Comparison of ENCODE assay signal across 8 cellular contexts in genomic region chr19:18204394-18205179, GRCh38. TPM values are rescaled to one million over a fixed set of nuclear protein-coding genes. Genes with fewer than 3 reads are reported as not detected.
DNase-seq lines count a peak whose midpoint lies in the region; ATAC-seq and TF ChIP-seq lines count a peak whose summit lies in the region.

No MANE protein-coding gene starts in this region.

- peak in 1 of 2 donors; percentile 10 for TF ChIP-seq POLR2A in adrenal gland (IDR thresholded peaks at IDR 0.05)

- TSS peak; percentile 96 for BruUV-seq in OCI-LY7 (replicated peaks; lab: Mats Ljungman, UMichigan)

- peak overlapping the region; percentile 94 for H3K4me2 ChIP-seq in OCI-LY7 (ENCODE audit: low read length)

- H3K9ac ChIP-seq in iPS-18a (ENCODE audit: low read length), result peak overlapping the region; percentile 76

- intact Hi-C loops in OCI-LY7 (cut with micrococcal nuclease; ENCODE audit: unreplicated experiment), result loop anchor here (2.0 kb wide), 2 partner anchors 74 to 118 kb away; partner anchors contain the start of gene LSM4
- intact Hi-C loops in adrenal gland (cut with DNase I), result no loop called here

- DNase-seq in activated effector memory CD4-positive, alpha-beta T cell treated with anti-CD3 and anti-CD28 coated beads, Interleukin-2, amount 50 U/mL, for 16 hours, result peak; percentile 77
- DNase-seq in activated effector memory CD4-positive, alpha-beta T cell treated with Interleukin-2 at 50 U/mL for 16 hours, result no peak
- no peak for DNase-seq in OCI-LY7 (ENCODE audit: low spot score)
- peak in 5 of 7 donors; percentile 63 to 80 (median 75) for DNase-seq in adrenal gland
- DNase-seq in HuH-7 (ENCODE audit: low spot score), result no peak

- H3K4me1 ChIP-seq in OCI-LY7 (ENCODE audit: insufficient read depth, low read length, poor library complexity, severe bottlenecking) (peaks cover 29% of the 10 kb centered on the region), adrenal gland (replicated peaks in 1 of 2) (peaks cover 19 to 23% of the 10 kb centered on the region in 2 donors), iPS-18a (ENCODE audit: control insufficient read depth, low read depth, low read length) (peaks cover 3% of the 10 kb centered on the region)

- H3K27ac ChIP-seq in OCI-LY7 (ENCODE audit: low read depth, low read length, poor library complexity, severe bottlenecking), result peak overlapping the region; percentile 84
- peak overlapping the region; percentile 67 to 96 (median 92) for H3K27ac ChIP-seq in adrenal gland
- peak overlapping the region; percentile 86 for H3K27ac ChIP-seq in iPS-18a (ENCODE audit: low read length)
- H3K27ac ChIP-seq in skin epidermis, result peak overlapping the region in 20 of 21 experiments; percentile 71 to 95 (median 88)

- no peaks in the 10 kb centered on the region; the same call in 1 of the 2 replicates for H4K20me1 ChIP-seq in OCI-LY7 (ENCODE audit: insufficient read depth, low read length)

- POLR2A ChIA-PET in OCI-LY7 (lab: Charles Lee), result interaction anchor here (0.6 to 2.7 kb wide), 9 partner anchors 10 to 419 kb away, joined by 3 to 8 read pairs (median 4); partner anchors contain the start of genes JUND and MPV17L2

- no peaks in the 10 kb centered on the region for H3K9me2 ChIP-seq in OCI-LY7 (ENCODE audit: insufficient read depth, low read length)

- H2AFZ ChIP-seq in OCI-LY7 (ENCODE audit: low read length), result peak overlapping the region; percentile 41; the same call in 1 of the 2 replicates

- H3K9me3 ChIP-seq in OCI-LY7 (ENCODE audit: low read length) (no peaks in the 10 kb centered on the region), adrenal gland (replicated peaks in 1 of 3) (no peaks in the 10 kb centered on the region), iPS-18a (ENCODE audit: control insufficient read depth, low read depth, low read length) (no peaks in the 10 kb centered on the region)

- TF ChIP-seq CTCF in OCI-LY7 (conservative IDR thresholded peaks at IDR 0.05; ENCODE audit: low read length) (no peak), adrenal gland (IDR thresholded peaks at IDR 0.05) (peak in 1 of 6 experiments; percentile 8)

- peak overlapping the region; percentile 87 for H3K4me3 ChIP-seq in OCI-LY7 (ENCODE audit: low read depth, low read length, poor library complexity, severe bottlenecking)
- H3K4me3 ChIP-seq in adrenal gland, result peak overlapping the region in 3 of 4 donors; percentile 15 to 72 (median 37)
- H3K4me3 ChIP-seq in iPS-18a (ENCODE audit: low read length), result peak overlapping the region; percentile 77
- H3K4me3 ChIP-seq in skin epidermis, result peak overlapping the region; percentile 31 to 91 (median 54)

- peaks cover 32% of the 10 kb centered on the region for H3K79me2 ChIP-seq in OCI-LY7 (ENCODE audit: insufficient read depth, low read depth, low read length)

- ATAC-seq in HG02938 (IDR thresholded peaks at IDR 0.05; ENCODE audit: unreplicated experiment), result peak; percentile 6

- H3K27me3 ChIP-seq in adrenal gland (no peaks in the 10 kb centered on the region), iPS-18a (ENCODE audit: control insufficient read depth, insufficient read depth, low read length) (peaks cover 4% of the 10 kb centered on the region)

- CTCF ChIA-PET in OCI-LY7 (lab: Charles Lee; ENCODE audit: unreplicated experiment), result interaction anchor here (0.6 to 1.4 kb wide), 3 partner anchors 40 to 124 kb away, joined by 3 to 4 read pairs (median 3); partner anchors contain the start of gene JUND

- peaks cover 28% of the 10 kb centered on the region for H3K36me3 ChIP-seq in OCI-LY7 (ENCODE audit: insufficient read depth, low read length)
- peaks cover 0 to under 1% of the 10 kb centered on the region in 2 donors for H3K36me3 ChIP-seq in adrenal gland (replicated peaks in 1 of 2)
- H3K36me3 ChIP-seq in iPS-18a (ENCODE audit: control insufficient read depth, low read depth, low read length), result no peaks in the 10 kb centered on the region

- WGBS in adrenal gland, 4 donors, result 0 to 1% (median 0%) methylated on average over 20 to 22 of the region's 22 CpGs

RNA-seq across cellular contexts. Expression of gene RAB3A, which starts 0.7 kb away (rescaled TPM):
- total RNA-seq in OCI-LY7 (2014; rRNA removed; shearing (Covaris generic)), result 2.9 and 4.9 TPM in 2 replicates
- total RNA-seq in OCI-LY7 (2022) (6.9 and 8.6 TPM in 2 replicates), adrenal gland (10 to 100 TPM in 3 of 8 donors, 1 to 10 TPM in 5; 2.3 to 32.3 (median 6.9) TPM)
- 10 to 100 TPM in 1 of 3 donors, 1 to 10 TPM in 2; 4.0 to 16.6 (median 5.8) TPM for polyA plus RNA-seq in adrenal gland

RNA-seq across cellular contexts. Expression of gene MPV17L2, which starts 11.6 kb away (rescaled TPM):
- total RNA-seq in OCI-LY7 (2014; rRNA removed; shearing (Covaris generic)), result 21.9 and 23.7 TPM in 2 replicates
- 18.1 and 22.6 TPM in 2 replicates for total RNA-seq in OCI-LY7 (2022)
- total RNA-seq in adrenal gland, result 10 to 100 TPM; 10.3 to 47.4 (median 24.0) TPM
- 10 to 100 TPM; 21.1 to 41.4 (median 40.8) TPM for polyA plus RNA-seq in adrenal gland

RNA-seq across cellular contexts. Expression of gene PDE4C, which starts 21.7 kb away (rescaled TPM):
- total RNA-seq in OCI-LY7 (2014; rRNA removed; shearing (Covaris generic)), result not detected in 2 replicates
- total RNA-seq in OCI-LY7 (2022), result 0.77 and 1.4 TPM in 2 replicates
- 1 to 10 TPM in 2 of 8 donors, under 1 TPM in 6; 0.11 to 1.7 (median 0.42) TPM for total RNA-seq in adrenal gland
- polyA plus RNA-seq in adrenal gland, result 1 to 10 TPM in 1 of 3 donors, under 1 TPM in 1, not detected in 1; 0.77 to 2.4 TPM

RNA-seq across cellular contexts. Expression of gene IFI30, which starts 31.0 kb away (rescaled TPM):
- 141 and 195 TPM in 2 replicates for total RNA-seq in OCI-LY7 (2014; rRNA removed; shearing (Covaris generic))
- total RNA-seq in OCI-LY7 (2022) (117 and 170 TPM in 2 replicates), adrenal gland (100 to 1,000 TPM; 103 to 372 (median 185) TPM)
- 100 to 1,000 TPM in 2 of 3 donors, 10 to 100 TPM in 1; 99.2 to 268 (median 158) TPM for polyA plus RNA-seq in adrenal gland

RNA-seq across cellular contexts. Expression of gene PIK3R2, which starts 51.6 kb away (rescaled TPM):
- 1.6 and 3.2 TPM in 2 replicates for total RNA-seq in OCI-LY7 (2014; rRNA removed; shearing (Covaris generic))
- 20.5 and 30.0 TPM in 2 replicates for total RNA-seq in OCI-LY7 (2022)
- 100 to 1,000 TPM in 3 of 8 donors, 10 to 100 TPM in 5; 32.9 to 124 (median 80.4) TPM for total RNA-seq in adrenal gland
- 10 to 100 TPM in 2 of 3 donors, 1 to 10 TPM in 1; 6.7 to 21.0 (median 10.8) TPM for polyA plus RNA-seq in adrenal gland

Comparison
In these comparisons a context has a peak if more than half of its experiments do, and no peak if none do; other contexts are left out.
1. DNase-seq: peak in activated effector memory CD4-positive, alpha-beta T cell treated with anti-CD3 and anti-CD28 coated beads, Interleukin-2, amount 50 U/mL, for 16 hours (single experiment) and adrenal gland (5 of 7); none in activated effector memory CD4-positive, alpha-beta T cell treated with Interleukin-2 at 50 U/mL for 16 hours (single experiment), OCI-LY7 (single experiment) and HuH-7 (single experiment).
2. H3K4me3 ChIP-seq: peak in every context shown above with its lines; median percentile 87 in OCI-LY7; 77 in iPS-18a; 54 in skin epidermis; 37 in adrenal gland.
3. Peak in every context shown above with its lines, with median percentiles within 50 percentile points of each other: H3K27ac ChIP-seq.